Comparison of ENCODE assay signal across 1 cellular context in the genomic region with DNA sequence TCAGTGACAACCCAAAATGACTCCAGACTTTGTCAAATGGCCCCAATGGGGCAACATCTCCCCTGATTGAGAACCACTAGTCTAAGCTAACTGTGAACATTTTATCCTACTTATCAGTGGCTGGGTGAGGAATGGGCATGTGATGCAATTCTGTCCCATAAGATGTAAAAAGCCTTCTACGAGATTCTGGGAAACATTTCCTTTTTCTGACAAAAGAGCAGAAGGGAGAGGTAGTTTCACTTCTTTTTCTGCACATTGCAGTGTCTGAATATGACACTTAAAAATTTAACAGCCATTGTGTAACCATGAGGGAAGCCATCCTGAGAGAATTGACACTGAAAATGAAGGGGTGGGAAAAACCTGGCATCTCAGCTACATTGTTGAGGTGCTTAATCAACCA.
TF ChIP-seq lines count a peak whose summit lies in the region.

No MANE protein-coding gene starts in this region.

TF ChIP-seq in K562, 482 proteins besides CTCF, POLR2A, EP300 and RAD21 (continues in another document):
- TF ChIP-seq, protein P1, sequence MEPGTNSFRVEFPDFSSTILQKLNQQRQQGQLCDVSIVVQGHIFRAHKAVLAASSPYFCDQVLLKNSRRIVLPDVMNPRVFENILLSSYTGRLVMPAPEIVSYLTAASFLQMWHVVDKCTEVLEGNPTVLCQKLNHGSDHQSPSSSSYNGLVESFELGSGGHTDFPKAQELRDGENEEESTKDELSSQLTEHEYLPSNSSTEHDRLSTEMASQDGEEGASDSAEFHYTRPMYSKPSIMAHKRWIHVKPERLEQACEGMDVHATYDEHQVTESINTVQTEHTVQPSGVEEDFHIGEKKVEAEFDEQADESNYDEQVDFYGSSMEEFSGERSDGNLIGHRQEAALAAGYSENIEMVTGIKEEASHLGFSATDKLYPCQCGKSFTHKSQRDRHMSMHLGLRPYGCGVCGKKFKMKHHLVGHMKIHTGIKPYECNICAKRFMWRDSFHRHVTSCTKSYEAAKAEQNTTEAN (CRISPR knock-in tag; IDR thresholded peaks at IDR 0.05) = no peak
- TF ChIP-seq TCFL5 (CRISPR knock-in tag; conservative IDR thresholded peaks at IDR 0.05) (no peak), ZNF584 (CRISPR knock-in tag; IDR thresholded peaks at IDR 0.05; ENCODE audit: low read depth) (peak; percentile 18; the same call in 1 of the 2 replicates), RBM14 (IDR thresholded peaks at IDR 0.05; ENCODE audit: borderline replicate concordance, insufficient read depth, low read depth, low read length) (no peak), NBN (IDR thresholded peaks at IDR 0.05; ENCODE audit: low read depth) (no peak), HNRNPUL1 (IDR thresholded peaks at IDR 0.05; ENCODE audit: low read length) (no peak), ZNF184 (CRISPR knock-in tag; IDR thresholded peaks at IDR 0.05) (no peak), ZNF134 (CRISPR knock-in tag; conservative IDR thresholded peaks at IDR 0.05) (peak; percentile 51; the same call in 1 of the 2 replicates), CBX1 (IDR thresholded peaks at IDR 0.05; ENCODE audit: low read depth) (no peak), RCOR1 (IDR thresholded peaks at IDR 0.05; ENCODE audit: borderline replicate concordance in 1 of 2, low read depth in 2 of 2, low read length in 2 of 2) (no peak), ZC3H8 (IDR thresholded peaks at IDR 0.05) (no peak), SMAD1 (IDR thresholded peaks at IDR 0.05; ENCODE audit: low read depth, low read length, partially characterized antibody) (no peak), STAT5B (CRISPR knock-in tag; IDR thresholded peaks at IDR 0.05) (no peak), BCOR (IDR thresholded peaks at IDR 0.05) (no peak), L3MBTL2 (IDR thresholded peaks at IDR 0.05) (0 out of 2 replicates have a peak, but pooled peaks have one; percentile 11), SMARCE1 (IDR thresholded peaks at IDR 0.05) (no peak), CHD4 (IDR thresholded peaks at IDR 0.05; ENCODE audit: insufficient read depth, insufficient replicate concordance, low read depth, low read length, poor library complexity, severe bottlenecking) (no peak), MXI1 (IDR thresholded peaks at IDR 0.05; ENCODE audit: low read depth, low read length) (no peak), COPS2 (conservative IDR thresholded peaks at IDR 0.05) (no peak), DMBX1 (CRISPR knock-in tag; IDR thresholded peaks at IDR 0.05; ENCODE audit: borderline replicate concordance) (no peak), POLR2H (tag; IDR thresholded peaks at IDR 0.05; ENCODE audit: low read depth) (peak; percentile 65; the same call in 1 of the 2 replicates), ETS2 (tag; IDR thresholded peaks at IDR 0.05; ENCODE audit: borderline replicate concordance, poor library complexity, severe bottlenecking) (no peak), RHOXF2B (CRISPR knock-in tag; conservative IDR thresholded peaks at IDR 0.05) (no peak), SPI1 (IDR thresholded peaks at IDR 0.05; ENCODE audit: borderline replicate concordance, low read depth, low read length) (no peak), TRIM24 (IDR thresholded peaks at IDR 0.05) (peak in 1 of 2 experiments; percentile 52; a peak in 1 of 4 replicates), CEBPG (CRISPR knock-in tag; IDR thresholded peaks at IDR 0.05) (peak; percentile 48), CEBPG (tag; conservative IDR thresholded peaks at IDR 0.05 in 1 of 2, IDR thresholded peaks at IDR 0.05 in 1 of 2) (peak; percentile 82 to 93), ASH1L (IDR thresholded peaks at IDR 0.05; ENCODE audit: borderline replicate concordance, low read depth, partially characterized antibody) (no peak), MECOM (CRISPR knock-in tag; IDR thresholded peaks at IDR 0.05) (no peak), TEAD1 (CRISPR knock-in tag; IDR thresholded peaks at IDR 0.05) (no peak), MTA3 (IDR thresholded peaks at IDR 0.05; ENCODE audit: borderline replicate concordance) (no peak), GATA2 (CRISPR knock-in tag; IDR thresholded peaks at IDR 0.05) (no peak), ARID1B (IDR thresholded peaks at IDR 0.05) (no peak), LEF1 (IDR thresholded peaks at IDR 0.05) (no peak), CEBPB (tag; IDR thresholded peaks at IDR 0.05) (peak; percentile 41), ATF7 (IDR thresholded peaks at IDR 0.05) (0 out of 2 replicates have a peak, but pooled peaks have one; percentile 23), OTX1 (CRISPR knock-in tag; IDR thresholded peaks at IDR 0.05) (no peak), TARDBP (IDR thresholded peaks at IDR 0.05) (no peak)
- TF ChIP-seq, protein P2, sequence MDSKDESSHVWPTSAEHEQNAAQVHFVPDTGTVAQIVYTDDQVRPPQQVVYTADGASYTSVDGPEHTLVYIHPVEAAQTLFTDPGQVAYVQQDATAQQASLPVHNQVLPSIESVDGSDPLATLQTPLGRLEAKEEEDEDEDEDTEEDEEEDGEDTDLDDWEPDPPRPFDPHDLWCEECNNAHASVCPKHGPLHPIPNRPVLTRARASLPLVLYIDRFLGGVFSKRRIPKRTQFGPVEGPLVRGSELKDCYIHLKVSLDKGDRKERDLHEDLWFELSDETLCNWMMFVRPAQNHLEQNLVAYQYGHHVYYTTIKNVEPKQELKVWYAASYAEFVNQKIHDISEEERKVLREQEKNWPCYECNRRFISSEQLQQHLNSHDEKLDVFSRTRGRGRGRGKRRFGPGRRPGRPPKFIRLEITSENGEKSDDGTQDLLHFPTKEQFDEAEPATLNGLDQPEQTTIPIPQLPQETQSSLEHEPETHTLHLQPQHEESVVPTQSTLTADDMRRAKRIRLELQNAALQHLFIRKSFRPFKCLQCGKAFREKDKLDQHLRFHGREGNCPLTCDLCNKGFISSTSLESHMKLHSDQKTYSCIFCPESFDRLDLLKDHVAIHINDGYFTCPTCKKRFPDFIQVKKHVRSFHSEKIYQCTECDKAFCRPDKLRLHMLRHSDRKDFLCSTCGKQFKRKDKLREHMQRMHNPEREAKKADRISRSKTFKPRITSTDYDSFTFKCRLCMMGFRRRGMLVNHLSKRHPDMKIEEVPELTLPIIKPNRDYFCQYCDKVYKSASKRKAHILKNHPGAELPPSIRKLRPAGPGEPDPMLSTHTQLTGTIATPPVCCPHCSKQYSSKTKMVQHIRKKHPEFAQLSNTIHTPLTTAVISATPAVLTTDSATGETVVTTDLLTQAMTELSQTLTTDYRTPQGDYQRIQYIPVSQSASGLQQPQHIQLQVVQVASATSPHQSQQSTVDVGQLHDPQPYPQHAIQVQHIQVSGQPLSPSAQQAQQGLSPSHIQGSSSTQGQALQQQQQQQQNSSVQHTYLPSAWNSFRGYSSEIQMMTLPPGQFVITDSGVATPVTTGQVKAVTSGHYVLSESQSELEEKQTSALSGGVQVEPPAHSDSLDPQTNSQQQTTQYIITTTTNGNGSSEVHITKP (IDR thresholded peaks at IDR 0.05; ENCODE audit: partially characterized antibody) = no peak
- TF ChIP-seq, protein P3, sequence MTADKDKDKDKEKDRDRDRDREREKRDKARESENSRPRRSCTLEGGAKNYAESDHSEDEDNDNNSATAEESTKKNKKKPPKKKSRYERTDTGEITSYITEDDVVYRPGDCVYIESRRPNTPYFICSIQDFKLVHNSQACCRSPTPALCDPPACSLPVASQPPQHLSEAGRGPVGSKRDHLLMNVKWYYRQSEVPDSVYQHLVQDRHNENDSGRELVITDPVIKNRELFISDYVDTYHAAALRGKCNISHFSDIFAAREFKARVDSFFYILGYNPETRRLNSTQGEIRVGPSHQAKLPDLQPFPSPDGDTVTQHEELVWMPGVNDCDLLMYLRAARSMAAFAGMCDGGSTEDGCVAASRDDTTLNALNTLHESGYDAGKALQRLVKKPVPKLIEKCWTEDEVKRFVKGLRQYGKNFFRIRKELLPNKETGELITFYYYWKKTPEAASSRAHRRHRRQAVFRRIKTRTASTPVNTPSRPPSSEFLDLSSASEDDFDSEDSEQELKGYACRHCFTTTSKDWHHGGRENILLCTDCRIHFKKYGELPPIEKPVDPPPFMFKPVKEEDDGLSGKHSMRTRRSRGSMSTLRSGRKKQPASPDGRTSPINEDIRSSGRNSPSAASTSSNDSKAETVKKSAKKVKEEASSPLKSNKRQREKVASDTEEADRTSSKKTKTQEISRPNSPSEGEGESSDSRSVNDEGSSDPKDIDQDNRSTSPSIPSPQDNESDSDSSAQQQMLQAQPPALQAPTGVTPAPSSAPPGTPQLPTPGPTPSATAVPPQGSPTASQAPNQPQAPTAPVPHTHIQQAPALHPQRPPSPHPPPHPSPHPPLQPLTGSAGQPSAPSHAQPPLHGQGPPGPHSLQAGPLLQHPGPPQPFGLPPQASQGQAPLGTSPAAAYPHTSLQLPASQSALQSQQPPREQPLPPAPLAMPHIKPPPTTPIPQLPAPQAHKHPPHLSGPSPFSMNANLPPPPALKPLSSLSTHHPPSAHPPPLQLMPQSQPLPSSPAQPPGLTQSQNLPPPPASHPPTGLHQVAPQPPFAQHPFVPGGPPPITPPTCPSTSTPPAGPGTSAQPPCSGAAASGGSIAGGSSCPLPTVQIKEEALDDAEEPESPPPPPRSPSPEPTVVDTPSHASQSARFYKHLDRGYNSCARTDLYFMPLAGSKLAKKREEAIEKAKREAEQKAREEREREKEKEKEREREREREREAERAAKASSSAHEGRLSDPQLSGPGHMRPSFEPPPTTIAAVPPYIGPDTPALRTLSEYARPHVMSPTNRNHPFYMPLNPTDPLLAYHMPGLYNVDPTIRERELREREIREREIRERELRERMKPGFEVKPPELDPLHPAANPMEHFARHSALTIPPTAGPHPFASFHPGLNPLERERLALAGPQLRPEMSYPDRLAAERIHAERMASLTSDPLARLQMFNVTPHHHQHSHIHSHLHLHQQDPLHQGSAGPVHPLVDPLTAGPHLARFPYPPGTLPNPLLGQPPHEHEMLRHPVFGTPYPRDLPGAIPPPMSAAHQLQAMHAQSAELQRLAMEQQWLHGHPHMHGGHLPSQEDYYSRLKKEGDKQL (CRISPR knock-in tag; IDR thresholded peaks at IDR 0.05; ENCODE audit: borderline replicate concordance) = no peak
- TF ChIP-seq, protein P4, sequence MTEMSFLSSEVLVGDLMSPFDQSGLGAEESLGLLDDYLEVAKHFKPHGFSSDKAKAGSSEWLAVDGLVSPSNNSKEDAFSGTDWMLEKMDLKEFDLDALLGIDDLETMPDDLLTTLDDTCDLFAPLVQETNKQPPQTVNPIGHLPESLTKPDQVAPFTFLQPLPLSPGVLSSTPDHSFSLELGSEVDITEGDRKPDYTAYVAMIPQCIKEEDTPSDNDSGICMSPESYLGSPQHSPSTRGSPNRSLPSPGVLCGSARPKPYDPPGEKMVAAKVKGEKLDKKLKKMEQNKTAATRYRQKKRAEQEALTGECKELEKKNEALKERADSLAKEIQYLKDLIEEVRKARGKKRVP (CRISPR knock-in tag; IDR thresholded peaks at IDR 0.05) = peak; percentile 81
- TF ChIP-seq, protein P5, sequence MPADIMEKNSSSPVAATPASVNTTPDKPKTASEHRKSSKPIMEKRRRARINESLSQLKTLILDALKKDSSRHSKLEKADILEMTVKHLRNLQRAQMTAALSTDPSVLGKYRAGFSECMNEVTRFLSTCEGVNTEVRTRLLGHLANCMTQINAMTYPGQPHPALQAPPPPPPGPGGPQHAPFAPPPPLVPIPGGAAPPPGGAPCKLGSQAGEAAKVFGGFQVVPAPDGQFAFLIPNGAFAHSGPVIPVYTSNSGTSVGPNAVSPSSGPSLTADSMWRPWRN (IDR thresholded peaks at IDR 0.05; ENCODE audit: low read depth) = no peak
- TF ChIP-seq, protein P6, sequence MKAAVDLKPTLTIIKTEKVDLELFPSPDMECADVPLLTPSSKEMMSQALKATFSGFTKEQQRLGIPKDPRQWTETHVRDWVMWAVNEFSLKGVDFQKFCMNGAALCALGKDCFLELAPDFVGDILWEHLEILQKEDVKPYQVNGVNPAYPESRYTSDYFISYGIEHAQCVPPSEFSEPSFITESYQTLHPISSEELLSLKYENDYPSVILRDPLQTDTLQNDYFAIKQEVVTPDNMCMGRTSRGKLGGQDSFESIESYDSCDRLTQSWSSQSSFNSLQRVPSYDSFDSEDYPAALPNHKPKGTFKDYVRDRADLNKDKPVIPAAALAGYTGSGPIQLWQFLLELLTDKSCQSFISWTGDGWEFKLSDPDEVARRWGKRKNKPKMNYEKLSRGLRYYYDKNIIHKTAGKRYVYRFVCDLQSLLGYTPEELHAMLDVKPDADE (conservative IDR thresholded peaks at IDR 0.05; ENCODE audit: control insufficient read depth, low read depth, low read length) = no peak
- TF ChIP-seq, protein P7, sequence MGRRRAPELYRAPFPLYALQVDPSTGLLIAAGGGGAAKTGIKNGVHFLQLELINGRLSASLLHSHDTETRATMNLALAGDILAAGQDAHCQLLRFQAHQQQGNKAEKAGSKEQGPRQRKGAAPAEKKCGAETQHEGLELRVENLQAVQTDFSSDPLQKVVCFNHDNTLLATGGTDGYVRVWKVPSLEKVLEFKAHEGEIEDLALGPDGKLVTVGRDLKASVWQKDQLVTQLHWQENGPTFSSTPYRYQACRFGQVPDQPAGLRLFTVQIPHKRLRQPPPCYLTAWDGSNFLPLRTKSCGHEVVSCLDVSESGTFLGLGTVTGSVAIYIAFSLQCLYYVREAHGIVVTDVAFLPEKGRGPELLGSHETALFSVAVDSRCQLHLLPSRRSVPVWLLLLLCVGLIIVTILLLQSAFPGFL (CRISPR knock-in tag; IDR thresholded peaks at IDR 0.05) = no peak
- TF ChIP-seq, protein P8, sequence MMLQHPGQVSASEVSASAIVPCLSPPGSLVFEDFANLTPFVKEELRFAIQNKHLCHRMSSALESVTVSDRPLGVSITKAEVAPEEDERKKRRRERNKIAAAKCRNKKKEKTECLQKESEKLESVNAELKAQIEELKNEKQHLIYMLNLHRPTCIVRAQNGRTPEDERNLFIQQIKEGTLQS (IDR thresholded peaks at IDR 0.05) = peak; percentile 62; the same call in 1 of the 2 replicates
- TF ChIP-seq, protein P8 (CRISPR knock-in tag; conservative IDR thresholded peaks at IDR 0.05) = no peak
- TF ChIP-seq, protein P9, sequence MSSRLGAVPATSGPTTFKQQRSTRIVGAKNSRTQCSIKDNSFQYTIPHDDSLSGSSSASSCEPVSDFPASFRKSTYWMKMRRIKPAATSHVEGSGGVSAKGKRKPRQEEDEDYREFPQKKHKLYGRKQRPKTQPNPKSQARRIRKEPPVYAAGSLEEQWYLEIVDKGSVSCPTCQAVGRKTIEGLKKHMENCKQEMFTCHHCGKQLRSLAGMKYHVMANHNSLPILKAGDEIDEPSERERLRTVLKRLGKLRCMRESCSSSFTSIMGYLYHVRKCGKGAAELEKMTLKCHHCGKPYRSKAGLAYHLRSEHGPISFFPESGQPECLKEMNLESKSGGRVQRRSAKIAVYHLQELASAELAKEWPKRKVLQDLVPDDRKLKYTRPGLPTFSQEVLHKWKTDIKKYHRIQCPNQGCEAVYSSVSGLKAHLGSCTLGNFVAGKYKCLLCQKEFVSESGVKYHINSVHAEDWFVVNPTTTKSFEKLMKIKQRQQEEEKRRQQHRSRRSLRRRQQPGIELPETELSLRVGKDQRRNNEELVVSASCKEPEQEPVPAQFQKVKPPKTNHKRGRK (tag; IDR thresholded peaks at IDR 0.05) = no peak
